In the genomic region with DNA sequence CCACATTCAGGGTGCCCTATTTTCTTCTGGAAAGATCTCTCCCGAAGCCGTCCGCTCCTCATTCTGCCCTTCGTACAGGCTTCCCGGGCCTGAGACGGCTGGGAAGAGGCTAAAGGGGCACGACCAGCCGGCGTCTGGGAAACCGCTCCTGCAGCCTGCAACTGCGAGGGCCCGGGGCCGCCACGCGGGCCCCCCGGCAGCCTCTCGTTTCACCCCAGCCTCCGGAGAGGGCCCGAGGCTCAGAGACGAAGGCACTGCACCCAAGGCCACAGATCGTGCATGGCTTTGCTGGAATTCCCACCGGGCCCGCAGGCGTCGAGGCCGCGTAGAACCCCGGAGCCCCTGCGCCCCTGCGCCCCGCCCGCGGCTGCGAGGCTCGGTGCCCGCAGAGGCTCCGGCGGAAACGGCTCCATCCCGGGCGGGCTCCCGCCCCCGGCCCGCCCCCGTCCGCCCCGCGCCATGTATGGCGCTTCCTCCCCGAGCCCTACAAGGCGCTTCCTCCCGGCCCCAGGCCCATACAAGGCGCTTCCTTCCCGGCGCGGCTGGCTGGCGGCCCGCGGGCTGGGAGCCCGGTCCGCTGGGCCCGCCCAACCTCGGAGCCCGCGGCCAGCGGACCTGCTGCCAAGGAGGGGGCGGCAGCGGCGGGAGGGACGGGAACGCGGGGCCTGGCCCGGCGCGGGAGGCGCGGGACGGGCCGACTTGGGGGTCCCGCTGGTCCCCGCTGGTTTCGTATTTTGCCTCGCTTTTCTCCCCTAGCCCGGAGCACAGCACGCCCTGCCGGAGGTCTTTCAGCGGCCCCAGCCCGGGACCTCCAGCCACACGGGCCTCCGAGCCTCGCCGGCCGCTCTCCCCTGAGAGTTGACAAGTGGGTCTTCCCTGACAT, we compare ENCODE assay signal across 8 cellular contexts. TPM values are rescaled to one million over a fixed set of nuclear protein-coding genes. Genes with fewer than 3 reads are reported as not detected.
DNase-seq lines count a peak whose midpoint lies in the region; ATAC-seq and TF ChIP-seq lines count a peak whose summit lies in the region.

No MANE protein-coding gene starts in this region.

- TF ChIP-seq CTCF in HL-60 (IDR thresholded peaks at IDR 0.05; ENCODE audit: insufficient read depth, low read length) (no peak), OCI-LY1 (IDR thresholded peaks at IDR 0.05; ENCODE audit: low read length) (peak; percentile 10; the same call in 1 of the 2 replicates)

- peaks cover 4 to 16% of the 10 kb centered on the region in 2 donors for H3K27me3 Mint-ChIP-seq in CD4-positive, alpha-beta memory T cell
- H3K27me3 Mint-ChIP-seq in activated T-cell treated with anti-CD3 and anti-CD28 coated beads, Interleukin-2, amount 50 U/mL, for 24 hours = peaks cover 30% of the 10 kb centered on the region

- H3K27me3 ChIP-seq in CD4-positive, alpha-beta memory T cell (ENCODE audit: insufficient read depth, low read length) = peaks cover 8% of the 10 kb centered on the region
- no peaks in the 10 kb centered on the region for H3K27me3 ChIP-seq in HL-60 (ENCODE audit: insufficient read depth, poor library complexity, severe bottlenecking)
- no peaks in the 10 kb centered on the region for H3K27me3 ChIP-seq in OCI-LY1 (ENCODE audit: insufficient read depth, low read length)
- peaks cover 17% of the 10 kb centered on the region for H3K27me3 ChIP-seq in muscle layer of duodenum (ENCODE audit: low read depth, low read length)

- CTCF ChIA-PET in CD4-positive, alpha-beta memory T cell (lab: Charles Lee; ENCODE audit: partially characterized antibody) = interaction anchor here (0.9 to 14.0 kb wide), 5 partner anchors 11 to 88 kb away, joined by 3 to 507 read pairs (median 13); a partner anchor contains a TSS

- intact Hi-C loops in CD4-positive, alpha-beta memory T cell (cut with micrococcal nuclease) = loop anchor here (1.0 to 10.0 kb wide), 3 partner anchors 27 to 137 kb away; a partner anchor contains a TSS

- POLR2A ChIA-PET in CD4-positive, alpha-beta memory T cell (lab: Charles Lee; ENCODE audit: partially characterized antibody) = interaction anchor here (0.9 to 2.4 kb wide), 5 partner anchors 11 to 154 kb away, joined by 3 to 27 read pairs (median 4); a partner anchor contains a TSS

- H3K9ac ChIP-seq in OCI-LY1 (ENCODE audit: low read length) = peak overlapping the region; percentile 67

- H3K4me3 ChIP-seq in CD4-positive, alpha-beta memory T cell (ENCODE audit: low read length in 2 of 2) = peak overlapping the region in 1 of 2 donors; percentile 60
- peak overlapping the region; percentile 38 for H3K4me3 ChIP-seq in HL-60 (replicated peaks; ENCODE audit: insufficient read depth, low read length)
- peak overlapping the region; percentile 65 for H3K4me3 ChIP-seq in OCI-LY1 (ENCODE audit: low read depth, low read length, poor library complexity, severe bottlenecking)
- H3K4me3 ChIP-seq in muscle layer of duodenum (ENCODE audit: low read depth in 1 of 2, low read length in 2 of 2) = peak overlapping the region; percentile 70 to 71

- H4K20me1 ChIP-seq in OCI-LY1 (ENCODE audit: insufficient read depth, low read length) = no peaks in the 10 kb centered on the region

- no peaks in the 10 kb centered on the region for H3F3A ChIP-seq in OCI-LY1 (ENCODE audit: insufficient read depth, low read length)

- no peaks in the 10 kb centered on the region for H3K79me2 ChIP-seq in OCI-LY1 (ENCODE audit: insufficient read depth, low read length)

- H3K4me3 Mint-ChIP-seq in CD4-positive, alpha-beta memory T cell = peak overlapping the region; percentile 84 to 97 (median 92)
- peak overlapping the region; percentile 81 for H3K4me3 Mint-ChIP-seq in activated T-cell treated with anti-CD3 and anti-CD28 coated beads, Interleukin-2, amount 50 U/mL, for 24 hours

- H3K36me3 Mint-ChIP-seq in CD4-positive, alpha-beta memory T cell = no peaks in the 10 kb centered on the region
- H3K36me3 Mint-ChIP-seq in activated T-cell treated with anti-CD3 and anti-CD28 coated beads, Interleukin-2, amount 50 U/mL, for 24 hours (ENCODE audit: low read depth) = no peaks in the 10 kb centered on the region

- peak; percentile 99 for ATAC-seq in GM19467 (IDR thresholded peaks at IDR 0.05; ENCODE audit: unreplicated experiment)
- ATAC-seq in esophagus mucosa = peak; percentile 92

- H3K27ac ChIP-seq in CD4-positive, alpha-beta memory T cell (ENCODE audit: low read depth, low read length) = peak overlapping the region; percentile 34
- H3K27ac ChIP-seq in HL-60 (replicated peaks) (no peak overlapping the region), OCI-LY1 (ENCODE audit: low read depth, low read length, poor library complexity, severe bottlenecking) (no peak overlapping the region), muscle layer of duodenum (ENCODE audit: low read length) (peak overlapping the region; percentile 39)

- H3K9me2 ChIP-seq in OCI-LY1 (ENCODE audit: low read depth, low read length) = no peaks in the 10 kb centered on the region

- H3K9me3 Mint-ChIP-seq in CD4-positive, alpha-beta memory T cell = no peaks in the 10 kb centered on the region
- no peaks in the 10 kb centered on the region for H3K9me3 Mint-ChIP-seq in activated T-cell treated with anti-CD3 and anti-CD28 coated beads, Interleukin-2, amount 50 U/mL, for 24 hours

- no peaks in the 10 kb centered on the region for H3K36me3 ChIP-seq in CD4-positive, alpha-beta memory T cell (ENCODE audit: insufficient read depth, low read length)
- no peaks in the 10 kb centered on the region for H3K36me3 ChIP-seq in OCI-LY1 (ENCODE audit: insufficient read depth, low read length)
- H3K36me3 ChIP-seq in muscle layer of duodenum (ENCODE audit: control insufficient read depth in 1 of 2, insufficient read depth in 2 of 2, low read length in 2 of 2) = no peaks in the 10 kb centered on the region

- H3K4me1 ChIP-seq in CD4-positive, alpha-beta memory T cell (ENCODE audit: insufficient read depth, low read length) = peaks cover 24% of the 10 kb centered on the region
- H3K4me1 ChIP-seq in OCI-LY1 (ENCODE audit: insufficient read depth, low read length, severe bottlenecking) (peaks cover 15% of the 10 kb centered on the region), muscle layer of duodenum (ENCODE audit: control insufficient read depth in 1 of 2, insufficient read depth in 2 of 2, low read length in 2 of 2) (peaks cover 9 to 11% of the 10 kb centered on the region in 2 donors)

- H3K4me2 ChIP-seq in OCI-LY1 (ENCODE audit: low read length) = peak overlapping the region; percentile 95

- H3K9me3 ChIP-seq in CD4-positive, alpha-beta memory T cell (ENCODE audit: control insufficient read depth in 1 of 2, low read length in 2 of 2) = no peaks in the 10 kb centered on the region
- H3K9me3 ChIP-seq in OCI-LY1 (ENCODE audit: low read length) = no peaks in the 10 kb centered on the region
- no peaks in the 10 kb centered on the region for H3K9me3 ChIP-seq in muscle layer of duodenum (ENCODE audit: control insufficient read depth in 1 of 2, low read length in 2 of 2)

- peaks cover 7 to 21% (median 12%) of the 10 kb centered on the region in 4 donors for H3K4me1 Mint-ChIP-seq in CD4-positive, alpha-beta memory T cell
- H3K4me1 Mint-ChIP-seq in activated T-cell treated with anti-CD3 and anti-CD28 coated beads, Interleukin-2, amount 50 U/mL, for 24 hours (ENCODE audit: low read depth) = peaks cover 17% of the 10 kb centered on the region

- H3K27ac Mint-ChIP-seq in CD4-positive, alpha-beta memory T cell = peak overlapping the region in 3 of 7 donors; percentile 71 to 94 (median 85)
- H3K27ac Mint-ChIP-seq in activated T-cell treated with anti-CD3 and anti-CD28 coated beads, Interleukin-2, amount 50 U/mL, for 24 hours = peak overlapping the region; percentile 81

- H2AFZ ChIP-seq in OCI-LY1 (ENCODE audit: low read length) = peak overlapping the region; percentile 86

- peak; percentile 81 to 87 (median 83) for DNase-seq in CD4-positive, alpha-beta memory T cell
- peak; percentile 24 to 58 for DNase-seq in HL-60 (ENCODE audit: low read depth in 1 of 2, low spot score in 1 of 2)
- peak; percentile 86 for DNase-seq in activated T-cell treated with anti-CD3 and anti-CD28 coated beads, Interleukin-2, amount 50 U/mL, for 24 hours
- DNase-seq in stimulated activated CD8-positive, alpha-beta memory T cell treated with anti-CD3 and anti-CD28 coated beads, Interleukin-7, amount 100 ng/mL, for 1 hour (ENCODE audit: low read depth in 2 of 2) = peak; percentile 61 to 67

RNA-seq across cellular contexts. Expression of a gene that starts 26.6 kb away (rescaled TPM):
- 1 to 10 TPM; 1.1 TPM for total RNA-seq in CD4-positive, alpha-beta memory T cell
- polyA plus RNA-seq in CD4-positive, alpha-beta memory T cell = 1 to 10 TPM in 1 of 2 donors, not detected in 1; 1.4 TPM
- total RNA-seq in esophagus mucosa = 35.1 TPM

RNA-seq across cellular contexts. Expression of a gene that starts 51.1 kb away (rescaled TPM):
- 10 to 100 TPM; 42.6 to 46.5 TPM for total RNA-seq in CD4-positive, alpha-beta memory T cell
- 10 to 100 TPM; 31.1 to 45.2 TPM for polyA plus RNA-seq in CD4-positive, alpha-beta memory T cell
- total RNA-seq in esophagus mucosa = 125 TPM

RNA-seq across cellular contexts. Expression of a gene that starts 53.1 kb away (rescaled TPM):
- total RNA-seq in CD4-positive, alpha-beta memory T cell = not detected
- under 1 TPM in 1 of 2 donors, not detected in 1; 0.57 TPM for polyA plus RNA-seq in CD4-positive, alpha-beta memory T cell
- 0.36 TPM for total RNA-seq in esophagus mucosa

Comparison
In these comparisons a context has a peak if more than half of its experiments do, and no peak if none do; other contexts are left out.
1. H3K27ac ChIP-seq: peak in CD4-positive, alpha-beta memory T cell (single experiment) and muscle layer of duodenum (single experiment); none in HL-60 (single experiment) and OCI-LY1 (single experiment).
2. RNA of a gene that starts 26.6 kb away (total RNA-seq): 35.1 TPM in esophagus mucosa (single experiment); 1.1 TPM in CD4-positive, alpha-beta memory T cell; every median in the first group is over 10 times any median in the second.
3. Peak in every context shown above with its lines, with median percentiles within 50 percentile points of each other: DNase-seq.